ENCODE assay signal across 2 cellular contexts in the genomic region with DNA sequence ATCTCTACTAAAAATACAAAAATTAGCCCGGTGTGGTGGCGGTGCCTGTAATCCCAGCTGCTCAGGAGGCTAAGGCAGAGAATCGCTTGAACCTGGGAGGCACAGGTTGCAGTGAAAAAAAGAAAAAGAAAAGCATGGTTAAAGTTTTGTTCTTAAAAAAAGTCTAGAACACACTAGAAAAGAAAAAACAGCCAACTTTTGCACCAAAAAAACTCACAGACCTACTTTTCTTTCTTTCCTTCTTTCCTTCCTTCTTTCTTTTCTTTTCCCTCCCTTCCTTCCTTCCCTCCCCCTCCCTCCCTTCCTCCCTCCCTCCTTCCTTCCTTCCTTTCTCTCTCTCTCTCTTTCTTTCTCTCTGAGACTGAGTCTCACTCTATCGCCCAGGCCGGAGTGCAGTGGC.
TF ChIP-seq lines count a peak whose summit lies in the region.

No MANE protein-coding gene starts in this region.

TF ChIP-seq in HepG2, 621 proteins besides CTCF, POLR2A, EP300 and RAD21:
- 0 out of 2 replicates have a peak, but pooled peaks have one; percentile 38 for TF ChIP-seq PCBP1 (IDR thresholded peaks at IDR 0.05; ENCODE audit: borderline replicate concordance, low read depth, low read length)
- TF ChIP-seq ZMYM4 (CRISPR knock-in tag; IDR thresholded peaks at IDR 0.05), result no peak
- TF ChIP-seq ZNF788 (CRISPR knock-in tag; IDR thresholded peaks at IDR 0.05; ENCODE audit: borderline replicate concordance), result no peak
- peak; percentile 91 for TF ChIP-seq HNRNPK (IDR thresholded peaks at IDR 0.05; ENCODE audit: low read depth, low read length, poor library complexity, severe bottlenecking)
- TF ChIP-seq, protein P1, sequence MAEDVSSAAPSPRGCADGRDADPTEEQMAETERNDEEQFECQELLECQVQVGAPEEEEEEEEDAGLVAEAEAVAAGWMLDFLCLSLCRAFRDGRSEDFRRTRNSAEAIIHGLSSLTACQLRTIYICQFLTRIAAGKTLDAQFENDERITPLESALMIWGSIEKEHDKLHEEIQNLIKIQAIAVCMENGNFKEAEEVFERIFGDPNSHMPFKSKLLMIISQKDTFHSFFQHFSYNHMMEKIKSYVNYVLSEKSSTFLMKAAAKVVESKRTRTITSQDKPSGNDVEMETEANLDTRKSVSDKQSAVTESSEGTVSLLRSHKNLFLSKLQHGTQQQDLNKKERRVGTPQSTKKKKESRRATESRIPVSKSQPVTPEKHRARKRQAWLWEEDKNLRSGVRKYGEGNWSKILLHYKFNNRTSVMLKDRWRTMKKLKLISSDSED (CRISPR knock-in tag; IDR thresholded peaks at IDR 0.05), result no peak
- TF ChIP-seq ZNF773 (CRISPR knock-in tag; IDR thresholded peaks at IDR 0.05; ENCODE audit: borderline replicate concordance), result no peak
- TF ChIP-seq, protein P2, sequence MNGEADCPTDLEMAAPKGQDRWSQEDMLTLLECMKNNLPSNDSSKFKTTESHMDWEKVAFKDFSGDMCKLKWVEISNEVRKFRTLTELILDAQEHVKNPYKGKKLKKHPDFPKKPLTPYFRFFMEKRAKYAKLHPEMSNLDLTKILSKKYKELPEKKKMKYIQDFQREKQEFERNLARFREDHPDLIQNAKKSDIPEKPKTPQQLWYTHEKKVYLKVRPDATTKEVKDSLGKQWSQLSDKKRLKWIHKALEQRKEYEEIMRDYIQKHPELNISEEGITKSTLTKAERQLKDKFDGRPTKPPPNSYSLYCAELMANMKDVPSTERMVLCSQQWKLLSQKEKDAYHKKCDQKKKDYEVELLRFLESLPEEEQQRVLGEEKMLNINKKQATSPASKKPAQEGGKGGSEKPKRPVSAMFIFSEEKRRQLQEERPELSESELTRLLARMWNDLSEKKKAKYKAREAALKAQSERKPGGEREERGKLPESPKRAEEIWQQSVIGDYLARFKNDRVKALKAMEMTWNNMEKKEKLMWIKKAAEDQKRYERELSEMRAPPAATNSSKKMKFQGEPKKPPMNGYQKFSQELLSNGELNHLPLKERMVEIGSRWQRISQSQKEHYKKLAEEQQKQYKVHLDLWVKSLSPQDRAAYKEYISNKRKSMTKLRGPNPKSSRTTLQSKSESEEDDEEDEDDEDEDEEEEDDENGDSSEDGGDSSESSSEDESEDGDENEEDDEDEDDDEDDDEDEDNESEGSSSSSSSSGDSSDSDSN (CRISPR knock-in tag; IDR thresholded peaks at IDR 0.05), result no peak

TF ChIP-seq in K562, 482 proteins besides CTCF, POLR2A, EP300 and RAD21:
- TF ChIP-seq, protein P3, sequence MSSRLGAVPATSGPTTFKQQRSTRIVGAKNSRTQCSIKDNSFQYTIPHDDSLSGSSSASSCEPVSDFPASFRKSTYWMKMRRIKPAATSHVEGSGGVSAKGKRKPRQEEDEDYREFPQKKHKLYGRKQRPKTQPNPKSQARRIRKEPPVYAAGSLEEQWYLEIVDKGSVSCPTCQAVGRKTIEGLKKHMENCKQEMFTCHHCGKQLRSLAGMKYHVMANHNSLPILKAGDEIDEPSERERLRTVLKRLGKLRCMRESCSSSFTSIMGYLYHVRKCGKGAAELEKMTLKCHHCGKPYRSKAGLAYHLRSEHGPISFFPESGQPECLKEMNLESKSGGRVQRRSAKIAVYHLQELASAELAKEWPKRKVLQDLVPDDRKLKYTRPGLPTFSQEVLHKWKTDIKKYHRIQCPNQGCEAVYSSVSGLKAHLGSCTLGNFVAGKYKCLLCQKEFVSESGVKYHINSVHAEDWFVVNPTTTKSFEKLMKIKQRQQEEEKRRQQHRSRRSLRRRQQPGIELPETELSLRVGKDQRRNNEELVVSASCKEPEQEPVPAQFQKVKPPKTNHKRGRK (tag; IDR thresholded peaks at IDR 0.05), result 0 out of 2 replicates have a peak, but pooled peaks have one; percentile 17
- TF ChIP-seq HNRNPK (IDR thresholded peaks at IDR 0.05; ENCODE audit: low read depth, low read length, poor library complexity, severe bottlenecking) (peak; percentile 69), PCBP2 (IDR thresholded peaks at IDR 0.05; ENCODE audit: low read depth, low read length, poor library complexity, severe bottlenecking) (peak; percentile 43)
- TF ChIP-seq, protein P4, sequence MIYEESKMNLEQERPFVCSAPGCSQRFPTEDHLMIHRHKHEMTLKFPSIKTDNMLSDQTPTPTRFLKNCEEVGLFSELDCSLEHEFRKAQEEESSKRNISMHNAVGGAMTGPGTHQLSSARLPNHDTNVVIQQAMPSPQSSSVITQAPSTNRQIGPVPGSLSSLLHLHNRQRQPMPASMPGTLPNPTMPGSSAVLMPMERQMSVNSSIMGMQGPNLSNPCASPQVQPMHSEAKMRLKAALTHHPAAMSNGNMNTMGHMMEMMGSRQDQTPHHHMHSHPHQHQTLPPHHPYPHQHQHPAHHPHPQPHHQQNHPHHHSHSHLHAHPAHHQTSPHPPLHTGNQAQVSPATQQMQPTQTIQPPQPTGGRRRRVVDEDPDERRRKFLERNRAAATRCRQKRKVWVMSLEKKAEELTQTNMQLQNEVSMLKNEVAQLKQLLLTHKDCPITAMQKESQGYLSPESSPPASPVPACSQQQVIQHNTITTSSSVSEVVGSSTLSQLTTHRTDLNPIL (CRISPR knock-in tag; IDR thresholded peaks at IDR 0.05), result no peak
